In genomic region chr10:11373626-11374310, GRCh38 we compare ENCODE assay signal across 23 cellular contexts.
DNase-seq lines count a peak whose midpoint lies in the region; ATAC-seq, FAIRE-seq and TF ChIP-seq lines count a peak whose summit lies in the region.
"Had no signal": no experiment of that assay in that cellular context is flagged by ENCODE, and none has a peak within 500 bp of the region (broad histone marks: within the 10 kb centered on the region; RNA-seq: fewer than 3 reads in every experiment).

No MANE protein-coding gene starts in this region.

- H4K20me1 ChIP-seq in GM23338 (replicated peaks; ENCODE audit: insufficient read depth) (no peaks in the 10 kb centered on the region), H1 (replicated peaks in 1 of 2; ENCODE audit: control insufficient read depth in 1 of 2, insufficient read depth in 2 of 2, low read length in 2 of 2) (no peaks in the 10 kb centered on the region)

- H3K4ac ChIP-seq in H1 (replicated peaks; ENCODE audit: insufficient read length, low read depth, low read length): no peak overlapping the region
- no peak overlapping the region for H3K4ac ChIP-seq in neuronal stem cell (ENCODE audit: low read length)

- H3K9me3 ChIP-seq in H1 (ENCODE audit: insufficient read depth in 2 of 2, low read depth in 1 of 2, low read length in 1 of 2) (no peaks in the 10 kb centered on the region), neuronal stem cell (replicated peaks in 1 of 2; ENCODE audit: control insufficient read depth in 2 of 2, insufficient read depth in 1 of 2, low read depth in 1 of 2, low read length in 2 of 2) (peaks cover 2 to 3% of the 10 kb centered on the region in 2 donors)
- H3K9me3 ChIP-seq: heart left ventricle had no signal

- H3K4me1 ChIP-seq in GM23338 (ENCODE audit: insufficient read depth) (peaks cover 4% of the 10 kb centered on the region; the same call in 1 of the 2 replicates), H1 (replicated peaks in 1 of 4; ENCODE audit: control insufficient read depth in 3 of 4, insufficient read depth in 4 of 4, low read length in 3 of 4) (no peaks in the 10 kb centered on the region; a peak in 1 of 7 replicates), neuronal stem cell (ENCODE audit: control insufficient read depth in 2 of 2, insufficient read depth in 1 of 2, low read depth in 1 of 2, low read length in 2 of 2) (peaks cover 6 to 7% of the 10 kb centered on the region in 2 donors)

- H3K4me3 ChIP-seq in GM23338 (no peak overlapping the region), H1 (ENCODE audit: extremely low read depth in 1 of 4, insufficient read depth in 2 of 4, low read depth in 3 of 4, low read length in 4 of 4) (no peak overlapping the region), neuronal stem cell (ENCODE audit: low read length in 2 of 2) (peak overlapping the region in 1 of 2 donors; percentile 10), foreskin fibroblast (ENCODE audit: low read depth in 1 of 2, low read length in 2 of 2) (no peak overlapping the region)
- H3K4me3 ChIP-seq: heart left ventricle had no signal

- DNase-seq in GM23338 (ENCODE audit: low spot score) (no peak), NCI-H146 (lab: John Stamatoyannopoulos, UW) (peak; percentile 98), H1 (ENCODE audit: low read depth in 1 of 2, low spot score in 2 of 2) (no peak), neuronal stem cell (ENCODE audit: low spot score) (no peak), globus pallidus (ENCODE audit: low spot score) (no peak), foreskin fibroblast (no peak)
- DNase-seq: activated CD4-positive, alpha-beta T cell treated with anti-CD3 and anti-CD28 coated beads for 4 hours; activated gamma-delta T cell; activated T-cell treated with anti-CD3 and anti-CD28 coated beads, Interleukin-2, amount 50 U/mL, for 24 hours; HCEC 1CT; heart left ventricle; left cardiac atrium; mammary epithelial cell; NCI-H1694 treated with DMSO at 0.1 percent for 48 hours; NCI-H510A; Right ventricle myocardium superior; stimulated activated CD4-positive, alpha-beta T cell treated with anti-CD3 and anti-CD28 coated beads, Interleukin-15, amount 100 ng/mL, for 24 hours; stimulated activated naive CD4-positive, alpha-beta T cell treated with Interleukin-2 at 50 U/mL for 16 hours had no signal

- TF ChIP-seq CTCF in GM23338 (conservative IDR thresholded peaks at IDR 0.05; ENCODE audit: low read depth in 2 of 2) (no peak), H1 (IDR thresholded peaks at IDR 0.05; ENCODE audit: control extremely low read depth in 1 of 3, insufficient read depth in 1 of 3, low read depth in 1 of 3, low read length in 3 of 3) (no peak), foreskin fibroblast (IDR thresholded peaks at IDR 0.05; ENCODE audit: low read depth, low read length) (no peak)

- TF ChIP-seq POLR2A in H1 (IDR thresholded peaks at IDR 0.05; ENCODE audit: control extremely low read depth in 1 of 2, low read depth in 2 of 2, low read length in 2 of 2): no peak

- H3K9ac ChIP-seq in H1 (replicated peaks in 1 of 4; ENCODE audit: extremely low read depth in 1 of 4, low read depth in 3 of 4, low read length in 3 of 4): peak overlapping the region in 1 of 4 experiments; percentile 10; a peak in 1 of 7 replicates
- no peak overlapping the region for H3K9ac ChIP-seq in neuronal stem cell (ENCODE audit: low read depth, low read length, poor library complexity)
- H3K9ac ChIP-seq: KMS-11 had no signal

- no peak overlapping the region for H3K4me3 Mint-ChIP-seq in GM23338
- H3K4me3 Mint-ChIP-seq: activated T-cell treated with anti-CD3 and anti-CD28 coated beads, Interleukin-2, amount 50 U/mL, for 24 hours; CD14-positive monocyte had no signal

- no peak overlapping the region for H4K5ac ChIP-seq in H1 (ENCODE audit: insufficient read length, low read depth, low read length)

- H3K4me2 ChIP-seq in GM23338 (no peak overlapping the region), H1 (ENCODE audit: insufficient read depth in 1 of 2, low read depth in 2 of 2, low read length in 2 of 2) (no peak overlapping the region), neuronal stem cell (ENCODE audit: insufficient read depth, low read length, poor library complexity, severe bottlenecking) (no peak overlapping the region)
- H3K4me2 ChIP-seq: KMS-11 had no signal

- H3K36me3 Mint-ChIP-seq in GM23338 (ENCODE audit: low read depth): peaks cover 2% of the 10 kb centered on the region; the same call in 1 of the 3 replicates
- H3K36me3 Mint-ChIP-seq: CD14-positive monocyte had no signal

- no peak overlapping the region for H2AK5ac ChIP-seq in H1 (ENCODE audit: low read depth, low read length)
- H2AK5ac ChIP-seq in neuronal stem cell (ENCODE audit: low read depth, low read length): peak overlapping the region; percentile 5

- H4K91ac ChIP-seq in H1 (replicated peaks; ENCODE audit: insufficient read length, low read length): no peak overlapping the region
- H4K91ac ChIP-seq in neuronal stem cell (ENCODE audit: low read depth, low read length, poor library complexity): no peak overlapping the region

- H3K9me3 Mint-ChIP-seq in GM23338: peaks cover 3% of the 10 kb centered on the region
- H3K9me3 Mint-ChIP-seq: activated T-cell treated with anti-CD3 and anti-CD28 coated beads, Interleukin-2, amount 50 U/mL, for 24 hours had no signal

- H3K79me1 ChIP-seq in H1 (ENCODE audit: low read depth, low read length) (no peaks in the 10 kb centered on the region), neuronal stem cell (ENCODE audit: low read depth, low read length) (no peaks in the 10 kb centered on the region)

- peaks cover 12% of the 10 kb centered on the region; the same call in 1 of the 2 replicates for H3K9me2 ChIP-seq in GM23338 (ENCODE audit: insufficient read depth)

- POLR2A ChIA-PET in H1 (lab: Charles Lee; ENCODE audit: partially characterized antibody): no interaction called here

- 89% methylated on average over 14 of the region's 14 CpGs; no CpG with 5 or more reads in 1 of the 2 experiments for WGBS in H1 (ENCODE audit: extremely low coverage in 1 of 2, insufficient coverage in 1 of 2, insufficient read length in 1 of 2, insufficient replicate concordance in 2 of 2, low coverage in 1 of 2, low lambda C conversion rate in 2 of 2, missing lambda C conversion rate in 1 of 2), 2 experiments
- no CpG with 5 or more reads among the region's 14 CpGs for WGBS in neuronal stem cell (ENCODE audit: extremely low coverage in 2 of 2, insufficient read length in 2 of 2, insufficient replicate concordance in 1 of 2), 2 donors

- no peak overlapping the region for H3K27ac Mint-ChIP-seq in GM23338
- H3K27ac Mint-ChIP-seq: activated T-cell treated with anti-CD3 and anti-CD28 coated beads, Interleukin-2, amount 50 U/mL, for 24 hours had no signal

- CTCF ChIA-PET in H1 (lab: Charles Lee; ENCODE audit: partially characterized antibody): interaction anchor here (0.9 to 1.9 kb wide), 2 partner anchors 33 to 50 kb away, joined by 3 to 5 read pairs; no protein-coding TSS in a partner anchor

- no peaks in the 10 kb centered on the region for H3F3A ChIP-seq in GM23338 (replicated peaks; ENCODE audit: low read depth)

- H2BK5ac ChIP-seq in H1 (ENCODE audit: low read depth, low read length) (no peak overlapping the region), neuronal stem cell (ENCODE audit: low read length) (no peak overlapping the region)

- H3K23ac ChIP-seq in H1 (ENCODE audit: insufficient read length): no peak overlapping the region
- peak overlapping the region; percentile 75 for H3K23ac ChIP-seq in neuronal stem cell (ENCODE audit: low read depth, low read length, poor library complexity)

- no peaks in the 10 kb centered on the region for H3K23me2 ChIP-seq in H1 (ENCODE audit: low read depth, low read length)

- no peaks in the 10 kb centered on the region for H3K79me2 ChIP-seq in GM23338 (replicated peaks; ENCODE audit: insufficient read depth)
- no peaks in the 10 kb centered on the region for H3K79me2 ChIP-seq in H1 (ENCODE audit: control insufficient read depth in 1 of 2, insufficient read depth in 2 of 2, low read length in 2 of 2)

- no peak overlapping the region; the same call in none of the 2 replicates for H2BK12ac ChIP-seq in H1 (ENCODE audit: low read depth, low read length)
- no peak overlapping the region for H2BK12ac ChIP-seq in neuronal stem cell (ENCODE audit: low read length)

- no peak for TF ChIP-seq RAD21 in H1 (IDR thresholded peaks at IDR 0.05 in 1 of 2, conservative IDR thresholded peaks at IDR 0.05 in 1 of 2; ENCODE audit: low read depth in 2 of 2, low read length in 2 of 2)

- H2BK120ac ChIP-seq in H1 (replicated peaks; ENCODE audit: low read depth, low read length): no peak overlapping the region
- no peak overlapping the region for H2BK120ac ChIP-seq in neuronal stem cell (ENCODE audit: low read depth, low read length)

- H3K27me3 ChIP-seq in GM23338 (ENCODE audit: insufficient read depth) (no peaks in the 10 kb centered on the region), H1 (replicated peaks in 1 of 4; ENCODE audit: control insufficient read depth in 3 of 4, extremely low read depth in 1 of 4, insufficient read depth in 3 of 4, low read length in 3 of 4) (no peaks in the 10 kb centered on the region), neuronal stem cell (ENCODE audit: control insufficient read depth in 3 of 3, insufficient read depth in 3 of 3, low read depth in 1 of 3, low read length in 3 of 3) (no peaks in the 10 kb centered on the region)
- H3K27me3 ChIP-seq: heart left ventricle had no signal

- peak overlapping the region; percentile 74 for H2AFZ ChIP-seq in GM23338
- H2AFZ ChIP-seq in H1 (ENCODE audit: low read length): peak overlapping the region; percentile 58; the same call in 1 of the 2 replicates
- peak overlapping the region; percentile 76 for H2AFZ ChIP-seq in neuronal stem cell (ENCODE audit: low read length)

- H2BK15ac ChIP-seq in H1 (ENCODE audit: low read length): no peak overlapping the region
- no peak overlapping the region for H2BK15ac ChIP-seq in neuronal stem cell (ENCODE audit: low read length)

- 0 out of 2 replicates have a peak overlapping the region, but pooled peaks have one; percentile 48 for H3K18ac ChIP-seq in H1 (ENCODE audit: extremely low read depth, low read length)
- H3K18ac ChIP-seq in neuronal stem cell (ENCODE audit: low read length): peak overlapping the region; percentile 87

- peaks cover 6% of the 10 kb centered on the region for H3K4me1 Mint-ChIP-seq in GM23338
- H3K4me1 Mint-ChIP-seq: CD14-positive monocyte had no signal

- H3K36me3 ChIP-seq in GM23338 (ENCODE audit: insufficient read depth) (no peaks in the 10 kb centered on the region), H1 (ENCODE audit: control insufficient read depth in 2 of 4, insufficient read depth in 4 of 4, low read length in 3 of 4) (no peaks in the 10 kb centered on the region), neuronal stem cell (replicated peaks in 1 of 2; ENCODE audit: control insufficient read depth in 2 of 2, insufficient read depth in 2 of 2, low read length in 2 of 2) (no peaks in the 10 kb centered on the region)
- H3K36me3 ChIP-seq: heart left ventricle had no signal

- peak overlapping the region; percentile 34; the same call in 1 of the 2 replicates for H2BK20ac ChIP-seq in H1 (ENCODE audit: low read length)

- H3K27ac ChIP-seq in GM23338 (ENCODE audit: low read depth) (no peak overlapping the region), H1 (ENCODE audit: low read depth, low read length) (no peak overlapping the region), neuronal stem cell (replicated peaks; ENCODE audit: low read length) (no peak overlapping the region)
- H3K27ac ChIP-seq: heart left ventricle, KMS-11, VCaP had no signal

- ATAC-seq in GM23338 (no peak; the same call in 2 of the 3 replicates), GM21825 (IDR thresholded peaks at IDR 0.05; ENCODE audit: unreplicated experiment) (no peak)
- ATAC-seq: heart left ventricle, left cardiac atrium had no signal

- no peak for FAIRE-seq in H1 (lab: Jason Lieb, UNC)
- FAIRE-seq: G401.6 had no signal

- peak overlapping the region; percentile 29 for H4K8ac ChIP-seq in H1 (ENCODE audit: extremely low read depth, insufficient read depth, low read length)
- H4K8ac ChIP-seq in neuronal stem cell (ENCODE audit: low read depth, low read length): no peak overlapping the region

- no peak for TF ChIP-seq EP300 in H1 (IDR thresholded peaks at IDR 0.05; ENCODE audit: borderline replicate concordance in 1 of 2, low read depth in 2 of 2, low read length in 2 of 2)

- H3K14ac ChIP-seq in H1 (ENCODE audit: insufficient read length) (no peak overlapping the region), neuronal stem cell (ENCODE audit: low read length) (no peak overlapping the region)

- no peak overlapping the region for H3K56ac ChIP-seq in H1 (replicated peaks; ENCODE audit: insufficient read length, low read depth, low read length)

- H3K27me3 Mint-ChIP-seq in GM23338 (ENCODE audit: insufficient read depth, low read depth, poor library complexity): no peaks in the 10 kb centered on the region
- H3K27me3 Mint-ChIP-seq: activated T-cell treated with anti-CD3 and anti-CD28 coated beads, Interleukin-2, amount 50 U/mL, for 24 hours had no signal
